Comparison of ENCODE assay signal across 8 cellular contexts in the genomic region with DNA sequence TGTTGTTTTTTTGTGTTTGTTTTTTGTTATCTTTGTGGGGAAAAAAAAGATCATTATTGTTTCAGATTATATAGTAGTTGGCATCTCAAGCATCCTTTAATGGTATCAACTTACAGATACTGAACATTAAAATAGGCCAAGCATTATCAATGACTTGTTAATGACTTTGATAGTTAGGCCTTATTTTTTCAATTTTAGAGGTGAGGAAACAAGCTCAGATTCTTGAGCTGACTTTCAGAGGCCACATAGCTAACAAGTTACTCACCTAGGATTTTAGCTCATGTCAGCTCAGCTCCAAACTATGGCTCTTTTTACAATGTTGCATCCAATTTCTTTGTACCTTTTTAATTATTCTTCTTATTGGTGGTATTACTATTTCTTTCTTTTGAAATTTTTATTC. TPM values are rescaled to one million over a fixed set of nuclear protein-coding genes. Genes with fewer than 3 reads are reported as not detected.
DNase-seq lines count a peak whose midpoint lies in the region; ATAC-seq, FAIRE-seq and TF ChIP-seq lines count a peak whose summit lies in the region.

No MANE protein-coding gene starts in this region.

- H3K79me2 ChIP-seq in HepG2 (ENCODE audit: insufficient read depth, low read length) = peaks cover 44% of the 10 kb centered on the region

- TF ChIP-seq CTCF in AG10803 (conservative IDR thresholded peaks at IDR 0.05; ENCODE audit: low read length) (no peak), HepG2 (CRISPR knock-in tag; IDR thresholded peaks at IDR 0.05) (no peak), heart left ventricle (IDR thresholded peaks at IDR 0.05) (no peak)

- H3K4me3 ChIP-seq in AG10803 (ENCODE audit: low read length) = no peak overlapping the region
- H3K4me3 ChIP-seq in HepG2 (replicated peaks in 1 of 3; ENCODE audit: insufficient read depth in 1 of 3, low read depth in 2 of 3, low read length in 3 of 3) = peak overlapping the region; percentile 62 to 83 (median 72); a peak in 5 of 6 replicates
- no peak overlapping the region for H3K4me3 ChIP-seq in heart left ventricle

- no peak for TF ChIP-seq POLR2A in HepG2 (IDR thresholded peaks at IDR 0.05; ENCODE audit: insufficient read depth in 1 of 2, low read depth in 2 of 2, low read length in 2 of 2)
- no peak for TF ChIP-seq POLR2A in heart left ventricle (IDR thresholded peaks at IDR 0.05)

- POLR2A ChIA-PET in HepG2 (lab: Yijun Ruan, JAX) = interaction anchor here (0.9 kb wide), 1 partner anchor 25 kb away, joined by 3 read pairs; no protein-coding TSS in a partner anchor

- no TSS peak for BruUV-seq in HepG2 (replicated peaks; lab: Mats Ljungman, UMichigan)

- H3K4me1 ChIP-seq in HepG2 (ENCODE audit: insufficient read depth, low read length) (peaks cover 61% of the 10 kb centered on the region), heart left ventricle (peaks cover 0 to 40% (median 0%) of the 10 kb centered on the region in 12 donors)

- TF ChIP-seq EP300 in HepG2 (IDR thresholded peaks at IDR 0.05; ENCODE audit: low read depth in 2 of 2, low read length in 2 of 2) = no peak
- TF ChIP-seq EP300 in HepG2 (CRISPR knock-in tag; IDR thresholded peaks at IDR 0.05; ENCODE audit: borderline replicate concordance) = no peak

- in situ Hi-C loops in HepG2 (cut with HindIII; ENCODE audit: extremely low pct_ligation_motif_present, low pct_unique_long_range_greater_than_20kb) = no loop called here

- peak overlapping the region; percentile 78 for H3K4me2 ChIP-seq in HepG2 (ENCODE audit: low read depth, low read length)

- H3K9ac ChIP-seq in HepG2 (ENCODE audit: insufficient read depth, low read depth, low read length) = peak overlapping the region; percentile 77; the same call in 1 of the 2 replicates

- ATAC-seq in HepG2 = peak; percentile 28; the same call in 1 of the 3 replicates
- ATAC-seq in heart left ventricle = no peak

- peak overlapping the region; percentile 96 for H3K27ac Mint-ChIP-seq in activated naive CD8-positive, alpha-beta T cell

- peaks cover 3% of the 10 kb centered on the region; the same call in 1 of the 2 replicates for H4K20me1 ChIP-seq in HepG2 (ENCODE audit: insufficient read depth, low read length)

- intact Hi-C loops in HepG2 (cut with micrococcal nuclease; ENCODE audit: unreplicated experiment) = loop anchor here (2.0 kb wide), 1 partner anchor 138 kb away; no protein-coding TSS in a partner anchor
- intact Hi-C loops in heart left ventricle (cut with DNase I) = no loop called here

- CTCF ChIA-PET in HepG2 (lab: Yijun Ruan, JAX; ENCODE audit: low intra/inter-chr PET ratio, low total read pairs) = no interaction called here

- H3K9me3 Mint-ChIP-seq in activated naive CD8-positive, alpha-beta T cell (ENCODE audit: low read depth) = no peaks in the 10 kb centered on the region

- H3K27ac ChIP-seq in HepG2 (ENCODE audit: extremely low read length, insufficient read depth, low read length) (peak overlapping the region; percentile 48), heart left ventricle (peak overlapping the region in 1 of 12 donors; percentile 91)

- no peaks in the 10 kb centered on the region for H3K27me3 ChIP-seq in HepG2 (ENCODE audit: control insufficient read depth in 1 of 2, insufficient read depth in 2 of 2, low read length in 2 of 2)
- peaks cover 0 to 5% (median 0%) of the 10 kb centered on the region in 9 donors for H3K27me3 ChIP-seq in heart left ventricle

- DNase-seq in AG10803 (ENCODE audit: low read depth) (peak; percentile 79), HS-5 (ENCODE audit: low read depth) (peak; percentile 29), HepG2 (ENCODE audit: low spot score) (no peak), A172 (ENCODE audit: low spot score) (no peak), heart left ventricle (no peak), HPDE6-E6E7 (ENCODE audit: extremely low spot score) (no peak)
- DNase-seq in activated CD4-positive, alpha-beta T cell treated with anti-CD3 and anti-CD28 coated beads, Interleukin-2, amount 50 U/mL, for 4 hours = no peak

- no peaks in the 10 kb centered on the region for H3K9me3 ChIP-seq in HepG2 (ENCODE audit: low read length)
- H3K9me3 ChIP-seq in heart left ventricle = no peaks in the 10 kb centered on the region

- no peaks in the 10 kb centered on the region for H3K27me3 Mint-ChIP-seq in activated naive CD8-positive, alpha-beta T cell

- FAIRE-seq in HepG2 (lab: Jason Lieb, UNC) = no peak

- peak overlapping the region; percentile 94 for H3K4me3 Mint-ChIP-seq in activated naive CD8-positive, alpha-beta T cell

- peaks cover 60% of the 10 kb centered on the region for H3K4me1 Mint-ChIP-seq in activated naive CD8-positive, alpha-beta T cell (ENCODE audit: low read depth)

- H2AFZ ChIP-seq in HepG2 (ENCODE audit: low read length) = peak overlapping the region; percentile 49

- peaks cover 3% of the 10 kb centered on the region for H3K36me3 Mint-ChIP-seq in activated naive CD8-positive, alpha-beta T cell

- no peak for TF ChIP-seq RAD21 in HepG2 (CRISPR knock-in tag; IDR thresholded peaks at IDR 0.05)

- no peaks in the 10 kb centered on the region; a peak in 1 of 5 replicates for H3K36me3 ChIP-seq in HepG2 (replicated peaks in 1 of 2; ENCODE audit: control insufficient read depth in 1 of 2, insufficient read depth in 2 of 2, low read length in 2 of 2)
- H3K36me3 ChIP-seq in heart left ventricle = no peaks in the 10 kb centered on the region

TF ChIP-seq in HepG2, 621 proteins besides CTCF, POLR2A, EP300 and RAD21 (continues in another document):
- TF ChIP-seq SKI (IDR thresholded peaks at IDR 0.05; ENCODE audit: partially characterized antibody) (no peak), ZNF354B (CRISPR knock-in tag; IDR thresholded peaks at IDR 0.05) (no peak), GATAD1 (CRISPR knock-in tag; IDR thresholded peaks at IDR 0.05) (0 out of 2 replicates have a peak, but pooled peaks have one; percentile 1)
- TF ChIP-seq, protein P1, sequence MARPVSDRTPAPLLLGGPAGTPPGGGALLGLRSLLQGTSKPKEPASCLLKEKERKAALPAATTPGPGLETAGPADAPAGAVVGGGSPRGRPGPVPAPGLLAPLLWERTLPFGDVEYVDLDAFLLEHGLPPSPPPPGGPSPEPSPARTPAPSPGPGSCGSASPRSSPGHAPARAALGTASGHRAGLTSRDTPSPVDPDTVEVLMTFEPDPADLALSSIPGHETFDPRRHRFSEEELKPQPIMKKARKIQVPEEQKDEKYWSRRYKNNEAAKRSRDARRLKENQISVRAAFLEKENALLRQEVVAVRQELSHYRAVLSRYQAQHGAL (CRISPR knock-in tag; IDR thresholded peaks at IDR 0.05; ENCODE audit: not compliant biosample characterization) = no peak
- TF ChIP-seq, protein P2, sequence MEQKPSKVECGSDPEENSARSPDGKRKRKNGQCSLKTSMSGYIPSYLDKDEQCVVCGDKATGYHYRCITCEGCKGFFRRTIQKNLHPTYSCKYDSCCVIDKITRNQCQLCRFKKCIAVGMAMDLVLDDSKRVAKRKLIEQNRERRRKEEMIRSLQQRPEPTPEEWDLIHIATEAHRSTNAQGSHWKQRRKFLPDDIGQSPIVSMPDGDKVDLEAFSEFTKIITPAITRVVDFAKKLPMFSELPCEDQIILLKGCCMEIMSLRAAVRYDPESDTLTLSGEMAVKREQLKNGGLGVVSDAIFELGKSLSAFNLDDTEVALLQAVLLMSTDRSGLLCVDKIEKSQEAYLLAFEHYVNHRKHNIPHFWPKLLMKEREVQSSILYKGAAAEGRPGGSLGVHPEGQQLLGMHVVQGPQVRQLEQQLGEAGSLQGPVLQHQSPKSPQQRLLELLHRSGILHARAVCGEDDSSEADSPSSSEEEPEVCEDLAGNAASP (CRISPR knock-in tag; IDR thresholded peaks at IDR 0.05; ENCODE audit: borderline replicate concordance) = no peak
- TF ChIP-seq, protein P3, sequence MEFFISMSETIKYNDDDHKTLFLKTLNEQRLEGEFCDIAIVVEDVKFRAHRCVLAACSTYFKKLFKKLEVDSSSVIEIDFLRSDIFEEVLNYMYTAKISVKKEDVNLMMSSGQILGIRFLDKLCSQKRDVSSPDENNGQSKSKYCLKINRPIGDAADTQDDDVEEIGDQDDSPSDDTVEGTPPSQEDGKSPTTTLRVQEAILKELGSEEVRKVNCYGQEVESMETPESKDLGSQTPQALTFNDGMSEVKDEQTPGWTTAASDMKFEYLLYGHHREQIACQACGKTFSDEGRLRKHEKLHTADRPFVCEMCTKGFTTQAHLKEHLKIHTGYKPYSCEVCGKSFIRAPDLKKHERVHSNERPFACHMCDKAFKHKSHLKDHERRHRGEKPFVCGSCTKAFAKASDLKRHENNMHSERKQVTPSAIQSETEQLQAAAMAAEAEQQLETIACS (CRISPR knock-in tag; IDR thresholded peaks at IDR 0.05) = no peak

RNA-seq across cellular contexts. Expression of a gene that starts 0.5 kb away (rescaled TPM):
- total RNA-seq in HepG2 (2016; rRNA removed; fragmentation: Illumina TruSeq; extraction: Trizol) = 3.0 and 4.1 TPM in 2 replicates
- total RNA-seq in HepG2 (2016; cell fraction: cytosol; rRNA removed; fragmentation: Illumina TruSeq; extraction: Trizol; ENCODE audit: low read depth) = 0.26 TPM in 1 of 2 replicates, not detected in the other
- total RNA-seq in HepG2 (2016; cell fraction: insoluble cytoplasmic fraction; rRNA removed; fragmentation: Illumina TruSeq; extraction: Trizol) = 4.4 and 5.4 TPM in 2 replicates
- 0.41 and 1.4 TPM in 2 replicates for total RNA-seq in HepG2 (2016; cell fraction: membrane; rRNA removed; fragmentation: Illumina TruSeq; extraction: Trizol)
- total RNA-seq in HepG2 (2016; cell fraction: nucleus; rRNA removed; fragmentation: Illumina TruSeq; extraction: Trizol) = 0.62 and 2.0 TPM in 2 replicates
- polyA plus RNA-seq in HepG2 (2011; rRNA removed) = 114 and 174 TPM in 2 replicates
- polyA plus RNA-seq in HepG2 (2011; cell fraction: cytosol; rRNA removed) = 89.3 and 91.5 TPM in 2 replicates
- 32.8 and 35.4 TPM in 2 replicates for polyA plus RNA-seq in HepG2 (2011; cell fraction: nucleus; rRNA removed)
- 48.6 and 109 TPM in 2 replicates for polyA plus RNA-seq in HepG2 (2012)
- 0.60 and 0.87 TPM in 2 replicates for polyA plus RNA-seq in HepG2 (2016; cell fraction: cytosol; fragmentation: Illumina TruSeq; extraction: Trizol; ENCODE audit: low read depth)
- polyA plus RNA-seq in HepG2 (2016; cell fraction: insoluble cytoplasmic fraction; fragmentation: Illumina TruSeq; extraction: Trizol; ENCODE audit: low read depth) = 2.7 and 7.6 TPM in 2 replicates
- 1.3 and 1.9 TPM in 2 replicates for polyA plus RNA-seq in HepG2 (2016; cell fraction: membrane; fragmentation: Illumina TruSeq; extraction: Trizol; ENCODE audit: low read depth)
- 2.5 and 2.6 TPM in 2 replicates for polyA plus RNA-seq in HepG2 (2016; cell fraction: nucleus; fragmentation: Illumina TruSeq; extraction: Trizol; ENCODE audit: insufficient read depth, low read depth)
- 14.2 and 63.9 TPM in 2 replicates for polyA minus RNA-seq in HepG2 (2011; rRNA and poly(A)+ RNA removed; ENCODE audit: low replicate concordance)
- polyA minus RNA-seq in HepG2 (2011; cell fraction: cytosol; rRNA and poly(A)+ RNA removed) = 51.4 and 53.3 TPM in 2 replicates
- 30.3 and 46.6 TPM in 2 replicates for polyA minus RNA-seq in HepG2 (2011; cell fraction: nucleus; rRNA and poly(A)+ RNA removed)
- total RNA-seq in A172 (2014; rRNA removed; shearing (Covaris generic)) = 2.7 and 6.7 TPM in 2 replicates
- 10 to 100 TPM in 1 of 9 donors, 1 to 10 TPM in 2, under 1 TPM in 4, not detected in 2; 0.31 to 11.3 (median 0.83) TPM for total RNA-seq in heart left ventricle
- under 1 TPM; 0.38 to 0.73 TPM for polyA plus RNA-seq in heart left ventricle

Comparison
In these comparisons a context has a peak if more than half of its experiments do, and no peak if none do; other contexts are left out.
1. DNase-seq: peak in AG10803 (single experiment) and HS-5 (single experiment); none in HepG2 (single experiment), A172 (single experiment), heart left ventricle (0 of 5), HPDE6-E6E7 (single experiment) and activated CD4-positive, alpha-beta T cell treated with anti-CD3 and anti-CD28 coated beads, Interleukin-2, amount 50 U/mL, for 4 hours (0 of 2).
2. H3K4me3 ChIP-seq: peak in HepG2 (3 of 3); none in AG10803 (single experiment) and heart left ventricle (0 of 12).